ENCODE assay signal across 1 cellular context in the genomic region with DNA sequence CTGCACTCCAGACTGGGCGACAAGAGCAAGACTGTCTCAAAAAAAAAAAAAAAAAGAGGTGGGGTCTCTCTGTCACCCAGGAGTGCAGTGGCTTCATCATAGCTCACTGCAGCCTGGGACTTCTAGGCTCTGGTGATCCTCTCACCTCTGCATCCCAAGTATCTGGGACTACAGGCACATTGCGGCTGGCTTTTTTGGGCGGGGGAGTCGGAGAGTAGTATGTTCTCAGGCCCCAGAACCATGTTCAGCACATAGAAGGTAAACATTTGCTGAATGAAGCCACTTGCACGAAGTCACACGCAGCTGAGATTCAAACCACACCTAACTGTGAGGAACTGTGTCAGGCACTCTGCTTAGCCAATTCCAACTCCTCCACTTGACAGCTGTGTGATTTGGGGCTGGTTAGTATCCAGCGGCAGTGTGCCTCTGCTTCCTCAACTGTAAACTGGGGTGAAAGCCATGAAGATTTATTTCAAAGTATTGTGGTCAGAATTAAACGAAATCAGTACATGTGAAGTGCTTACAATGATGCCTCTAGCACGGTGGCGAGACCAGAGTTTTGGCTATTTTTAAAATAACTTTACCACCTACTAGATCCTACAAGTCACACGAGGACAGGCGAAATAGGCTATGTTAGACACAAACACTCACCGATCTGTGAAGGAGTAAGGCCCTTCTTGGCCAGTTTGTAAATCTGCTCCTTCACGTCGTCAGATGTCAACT.
TF ChIP-seq lines count a peak whose summit lies in the region.

No MANE protein-coding gene starts in this region.

TF ChIP-seq in GM12878, 131 proteins besides CTCF, POLR2A, EP300 and RAD21 (continued from another document):
- TF ChIP-seq MLLT1 (IDR thresholded peaks at IDR 0.05) (peak; percentile 51; the same call in 1 of the 2 replicates), CUX1 (IDR thresholded peaks at IDR 0.05; ENCODE audit: insufficient replicate concordance, low read depth, low read length) (no peak), KDM1A (IDR thresholded peaks at IDR 0.05; ENCODE audit: borderline replicate concordance) (no peak)
- TF ChIP-seq, protein P1, sequence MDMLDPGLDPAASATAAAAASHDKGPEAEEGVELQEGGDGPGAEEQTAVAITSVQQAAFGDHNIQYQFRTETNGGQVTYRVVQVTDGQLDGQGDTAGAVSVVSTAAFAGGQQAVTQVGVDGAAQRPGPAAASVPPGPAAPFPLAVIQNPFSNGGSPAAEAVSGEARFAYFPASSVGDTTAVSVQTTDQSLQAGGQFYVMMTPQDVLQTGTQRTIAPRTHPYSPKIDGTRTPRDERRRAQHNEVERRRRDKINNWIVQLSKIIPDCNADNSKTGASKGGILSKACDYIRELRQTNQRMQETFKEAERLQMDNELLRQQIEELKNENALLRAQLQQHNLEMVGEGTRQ (IDR thresholded peaks at IDR 0.05; ENCODE audit: borderline replicate concordance, low read depth, low read length): no peak
